Comparison of ENCODE assay signal across 10 cellular contexts in the genomic region with DNA sequence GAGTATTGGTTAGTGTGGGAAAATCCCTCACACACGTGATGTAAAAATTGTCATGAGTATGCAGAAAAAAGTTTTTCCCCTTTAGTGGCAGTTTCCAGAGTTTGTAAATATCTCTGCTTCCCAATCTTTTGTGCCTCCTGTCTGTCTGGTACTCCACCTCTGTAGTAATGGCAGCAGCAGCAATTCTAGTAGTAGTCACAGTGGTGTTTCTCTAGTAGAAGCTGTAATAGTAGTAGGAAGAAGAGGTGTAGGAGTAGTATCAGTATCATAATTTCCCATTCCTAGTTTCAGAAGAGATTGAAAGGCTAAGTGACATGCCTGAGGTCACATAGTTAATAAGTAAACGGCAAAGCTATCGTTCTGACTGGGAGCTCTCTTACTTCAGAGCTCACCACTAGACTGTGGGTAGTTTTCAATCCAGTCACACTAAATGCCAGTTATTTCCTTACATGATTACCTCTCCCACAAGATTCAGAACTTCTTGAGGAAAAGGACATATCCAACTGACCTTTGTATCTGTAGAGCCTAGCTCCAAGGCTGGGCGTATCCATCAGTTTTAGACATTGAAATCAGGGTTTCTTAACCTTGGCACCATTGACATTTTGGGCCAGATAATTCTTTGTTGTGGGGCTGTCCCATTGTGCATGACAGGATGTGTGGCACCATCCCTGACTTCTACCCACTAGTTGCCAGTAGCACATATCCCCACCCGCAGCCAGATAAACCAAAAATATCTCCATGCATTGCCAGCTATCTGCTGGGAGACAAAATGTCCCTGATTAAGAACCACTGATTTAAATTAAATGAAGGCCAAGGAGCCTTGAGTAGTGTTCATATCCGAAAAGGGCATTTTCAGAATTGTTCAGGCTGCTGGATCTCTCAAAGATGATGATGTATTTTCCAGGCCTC.
DNase-seq lines count a peak whose midpoint lies in the region; ATAC-seq and TF ChIP-seq lines count a peak whose summit lies in the region.
"Had no signal": no experiment of that assay in that cellular context is flagged by ENCODE, and none has a peak within 500 bp of the region (broad histone marks: within the 10 kb centered on the region; RNA-seq: fewer than 3 reads in every experiment).

No MANE protein-coding gene starts in this region.

- intact Hi-C loops in CD14-positive monocyte (cut with micrococcal nuclease), result no loop called here

- DNase-seq in HK-2 (ENCODE audit: unreplicated experiment), result peak; percentile 25
- no peak for DNase-seq in mesothelial cell of epicardium (ENCODE audit: low spot score in 2 of 2, unreplicated experiment in 2 of 2)
- DNase-seq in NOMO-1 (lab: John Stamatoyannopoulos, UW; ENCODE audit: unreplicated experiment in 2 of 2), result no peak
- DNase-seq in CD14-positive monocyte (ENCODE audit: low spot score), result no peak
- DNase-seq in H7, result no peak
- DNase-seq in activated gamma-delta T cell treated with Interleukin-2 at 50 U/mL for 16 hours, result no peak
- DNase-seq: dermis blood vessel endothelial cell had no signal

- peak; percentile 89 for ATAC-seq in GM18519 (IDR thresholded peaks at IDR 0.05; ENCODE audit: low FRiP score, unreplicated experiment)
- ATAC-seq in GM21737 (IDR thresholded peaks at IDR 0.05; ENCODE audit: unreplicated experiment), result peak; percentile 97

- H3K9me3 Mint-ChIP-seq in mesothelial cell of epicardium, result no peaks in the 10 kb centered on the region
- no peaks in the 10 kb centered on the region for H3K9me3 Mint-ChIP-seq in CD14-positive monocyte
- H3K9me3 Mint-ChIP-seq: natural killer cell treated with Interleukin-12 subunit alpha and Interleukin-12 subunit beta and Interleukin-15 and Interleukin-18, amount 100 ng/mL, for 72 hours had no signal

- H3K27me3 Mint-ChIP-seq in mesothelial cell of epicardium (ENCODE audit: low read depth) (no peaks in the 10 kb centered on the region), CD14-positive monocyte (ENCODE audit: low read depth in 3 of 3) (no peaks in the 10 kb centered on the region)
- H3K27me3 Mint-ChIP-seq: natural killer cell treated with Interleukin-12 subunit alpha and Interleukin-12 subunit beta and Interleukin-15 and Interleukin-18, amount 100 ng/mL, for 72 hours had no signal

- H3K36me3 Mint-ChIP-seq in mesothelial cell of epicardium (no peaks in the 10 kb centered on the region), CD14-positive monocyte (no peaks in the 10 kb centered on the region)
- H3K36me3 Mint-ChIP-seq: natural killer cell treated with Interleukin-12 subunit alpha and Interleukin-12 subunit beta and Interleukin-15 and Interleukin-18, amount 100 ng/mL, for 72 hours had no signal

- no peak for TF ChIP-seq CTCF in mesothelial cell of epicardium (IDR thresholded peaks at IDR 0.05; ENCODE audit: unreplicated experiment)
- TF ChIP-seq CTCF in CD14-positive monocyte (IDR thresholded peaks at IDR 0.05), result no peak

- no peak overlapping the region for H3K4me3 ChIP-seq in H7 (ENCODE audit: insufficient read depth, low read depth, low read length)

- H3K27me3 ChIP-seq in H7 (ENCODE audit: control insufficient read depth, insufficient read depth, low read length), result no peaks in the 10 kb centered on the region

- H3K4me1 Mint-ChIP-seq in mesothelial cell of epicardium (peaks cover 52% of the 10 kb centered on the region), CD14-positive monocyte (no peaks in the 10 kb centered on the region)

- H3K27ac Mint-ChIP-seq in mesothelial cell of epicardium, result peak overlapping the region; percentile 5
- no peak overlapping the region for H3K27ac Mint-ChIP-seq in CD14-positive monocyte
- H3K27ac Mint-ChIP-seq: natural killer cell treated with Interleukin-12 subunit alpha and Interleukin-12 subunit beta and Interleukin-15 and Interleukin-18, amount 100 ng/mL, for 72 hours had no signal

- H3K4me3 Mint-ChIP-seq in mesothelial cell of epicardium (no peak overlapping the region), CD14-positive monocyte (no peak overlapping the region)
- H3K4me3 Mint-ChIP-seq: natural killer cell treated with Interleukin-12 subunit alpha and Interleukin-12 subunit beta and Interleukin-15 and Interleukin-18, amount 100 ng/mL, for 72 hours had no signal

- H3K36me3 ChIP-seq in H7 (replicated peaks; ENCODE audit: control insufficient read depth, insufficient read depth, low read length), result no peaks in the 10 kb centered on the region
